Comparison of ENCODE assay signal across 8 cellular contexts in genomic region chr2:130798472-130799221, GRCh38. TPM values are rescaled to one million over a fixed set of nuclear protein-coding genes. Genes with fewer than 3 reads are reported as not detected.
A peak's percentile ranks its signal among the peaks of the same experiment; 100 is the strongest.
DNase-seq lines count a peak whose midpoint lies in the region; ATAC-seq and TF ChIP-seq lines count a peak whose summit lies in the region.

No MANE protein-coding gene starts in this region.

- H3K36me3 ChIP-seq in GM23338 (ENCODE audit: insufficient read depth) (no peaks in the 10 kb centered on the region), mucosa of descending colon (ENCODE audit: low read depth) (no peaks in the 10 kb centered on the region)

- H2AFZ ChIP-seq in GM23338: peak overlapping the region; percentile 99

- H3K4me3 Mint-ChIP-seq in GM23338: peak overlapping the region; percentile 76

- no peaks in the 10 kb centered on the region for H3K9me3 Mint-ChIP-seq in GM23338

- DNase-seq in GM23338 (ENCODE audit: low spot score): peak; percentile 74
- DNase-seq in NCI-H748 (lab: John Stamatoyannopoulos, UW; ENCODE audit: unreplicated experiment): peak; percentile 86
- peak; percentile 16 for DNase-seq in dermis blood vessel endothelial cell
- DNase-seq in mucosa of descending colon: no peak
- DNase-seq in amniotic stem cell (lab: John Stamatoyannopoulos, UW): no peak
- no peak for DNase-seq in mesenteric fat pad (ENCODE audit: low spot score)
- no peak for DNase-seq in occipital lobe (lab: John Stamatoyannopoulos, UW)

- ATAC-seq in GM23338 (peak; percentile 60), mucosa of descending colon (no peak), HG03045 (IDR thresholded peaks at IDR 0.05; ENCODE audit: unreplicated experiment) (no peak)

- intact Hi-C loops in mucosa of descending colon (cut with DNase I, micrococcal nuclease): loop anchor here (5.0 kb wide), 1 partner anchor 74 kb away; no protein-coding TSS in a partner anchor

- no peaks in the 10 kb centered on the region; the same call in 1 of the 2 replicates for H3K4me1 ChIP-seq in GM23338 (ENCODE audit: insufficient read depth)
- H3K4me1 ChIP-seq in mucosa of descending colon (ENCODE audit: low read depth): peaks cover 7% of the 10 kb centered on the region

- no peaks in the 10 kb centered on the region for H4K20me1 ChIP-seq in GM23338 (replicated peaks; ENCODE audit: insufficient read depth)

- no peaks in the 10 kb centered on the region for H3K36me3 Mint-ChIP-seq in GM23338 (ENCODE audit: low read depth)

- no peak overlapping the region for H3K27ac Mint-ChIP-seq in GM23338

- H3K27me3 ChIP-seq in GM23338 (ENCODE audit: insufficient read depth): peaks cover 20% of the 10 kb centered on the region

- H3K27me3 Mint-ChIP-seq in GM23338 (ENCODE audit: insufficient read depth, low read depth, poor library complexity): peaks cover 16% of the 10 kb centered on the region

- H3F3A ChIP-seq in GM23338 (replicated peaks; ENCODE audit: low read depth): no peaks in the 10 kb centered on the region

- H3K9me2 ChIP-seq in GM23338 (ENCODE audit: insufficient read depth): no peaks in the 10 kb centered on the region

- no peaks in the 10 kb centered on the region for H3K9me3 ChIP-seq in mucosa of descending colon

- no peaks in the 10 kb centered on the region for H3K79me2 ChIP-seq in GM23338 (replicated peaks; ENCODE audit: insufficient read depth)

- peaks cover 13% of the 10 kb centered on the region for H3K4me1 Mint-ChIP-seq in GM23338

- H3K4me2 ChIP-seq in GM23338: peak overlapping the region; percentile 95

- H3K4me3 ChIP-seq in GM23338 (peak overlapping the region; percentile 79), mucosa of descending colon (peak overlapping the region; percentile 39)

- TF ChIP-seq CTCF in GM23338 (conservative IDR thresholded peaks at IDR 0.05; ENCODE audit: low read depth in 2 of 2): no peak
- no peak for TF ChIP-seq CTCF in mucosa of descending colon (IDR thresholded peaks at IDR 0.05)

- H3K27ac ChIP-seq in GM23338 (ENCODE audit: low read depth): no peak overlapping the region

TF ChIP-seq in GM23338, 12 proteins besides CTCF, POLR2A, EP300 and RAD21:
- TF ChIP-seq STAT1 (IDR thresholded peaks at IDR 0.05; ENCODE audit: unreplicated experiment): no peak
- TF ChIP-seq REST (IDR thresholded peaks at IDR 0.05; ENCODE audit: unreplicated experiment): no peak
- peak; percentile 15 for TF ChIP-seq EZH2 (IDR thresholded peaks at IDR 0.05; ENCODE audit: low read depth, unreplicated experiment)
- no peak for TF ChIP-seq ZNF114 (CRISPR knock-in tag; IDR thresholded peaks at IDR 0.05)
- TF ChIP-seq ZNF462 (CRISPR knock-in tag; IDR thresholded peaks at IDR 0.05): no peak

RNA-seq across cellular contexts. Expression of gene ARHGEF4, which starts 38.1 kb away (rescaled TPM):
- 11.8 and 16.6 TPM in 2 replicates for total RNA-seq in GM23338 (2014; rRNA removed; shearing (Covaris generic))
- polyA plus RNA-seq in GM23338 (2016; fragmentation: Nextera tagmentation; extraction: Ambion mirVana): 4.6 and 6.9 TPM in 2 replicates
- total RNA-seq in dermis blood vessel endothelial cell: 0.33 and 0.68 TPM in 2 replicates
- total RNA-seq in mucosa of descending colon: 10 to 100 TPM in 1 of 3 donors, 1 to 10 TPM in 1, under 1 TPM in 1; 0.94 to 14.0 (median 1.5) TPM
- total RNA-seq in mesenteric fat pad: 9.4 TPM
- 38.7 TPM for total RNA-seq in occipital lobe

RNA-seq across cellular contexts. Expression of gene AMER3, which starts 43.3 kb away (rescaled TPM):
- 0.49 and 0.62 TPM in 2 replicates for total RNA-seq in GM23338 (2014; rRNA removed; shearing (Covaris generic))
- 0.05 TPM in 1 of 2 replicates, not detected in the other for polyA plus RNA-seq in GM23338 (2016; fragmentation: Nextera tagmentation; extraction: Ambion mirVana)
- total RNA-seq in dermis blood vessel endothelial cell (not detected in 2 replicates), mucosa of descending colon (under 1 TPM; 0.16 to 0.55 (median 0.52) TPM), mesenteric fat pad (not detected), occipital lobe (32.8 TPM)

Comparison
In these comparisons a context has a peak if more than half of its experiments do, and no peak if none do; other contexts are left out.
1. DNase-seq: peak in GM23338 (single experiment), NCI-H748 (single experiment) and dermis blood vessel endothelial cell (single experiment); none in mucosa of descending colon (0 of 3), amniotic stem cell (single experiment), mesenteric fat pad (single experiment) and occipital lobe (single experiment).
2. RNA of gene AMER3, which starts 43.3 kb away (total RNA-seq): 32.8 TPM in occipital lobe (single experiment); 0.16 to 0.55 TPM in mucosa of descending colon, 0.49 to 0.62 TPM in GM23338, not detected in dermis blood vessel endothelial cell and not detected in mesenteric fat pad (single experiment); every median in the first group is over 10 times any median in the second.